32 cellular contexts compared by ENCODE assay signal in the genomic region with DNA sequence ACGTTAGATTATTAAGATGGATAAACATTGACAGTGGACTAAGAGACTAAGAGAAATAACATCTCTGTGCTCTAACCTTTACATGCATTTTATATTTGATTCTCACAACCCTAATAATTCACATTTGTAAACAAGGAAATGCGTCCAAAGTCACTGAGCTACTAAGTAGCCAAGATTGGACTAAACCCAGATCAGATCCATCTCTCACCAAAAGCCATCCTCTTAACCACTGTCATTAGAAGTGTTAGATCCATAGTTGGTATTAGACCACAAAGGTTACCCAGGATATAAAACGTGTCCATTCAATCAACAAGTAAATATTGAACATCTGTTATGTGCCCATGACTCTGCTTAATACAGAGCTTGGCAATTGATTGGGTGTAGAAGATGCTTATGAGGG. TPM values are rescaled to one million over a fixed set of nuclear protein-coding genes. Genes with fewer than 3 reads are reported as not detected.
"Had no signal": no experiment of that assay in that cellular context is flagged by ENCODE, and none has a peak within 500 bp of the region (broad histone marks: within the 10 kb centered on the region; RNA-seq: fewer than 3 reads in every experiment).

No MANE protein-coding gene starts in this region.

- H3K27me3 ChIP-seq: adrenal gland, body of pancreas, breast epithelium, MG63, Peyer's patch, SJSA1 had no signal

- H3K9me3 ChIP-seq: adrenal gland, body of pancreas, breast epithelium, MG63, Peyer's patch, SJSA1, SK-N-SH had no signal

- ATAC-seq: activated CD8-positive, alpha-beta T cell treated with anti-CD3 and anti-CD28 coated beads for 36 hours; body of pancreas; PC-3 had no signal

- DNase-seq: activated CD4-positive, alpha-beta T cell treated with anti-CD3 and anti-CD28 coated beads, Interleukin-2, amount 10 ng/mL, durations not matched to agents 24 days and 14 days; activated CD4-positive, alpha-beta T cell treated with anti-CD3 and anti-CD28 coated beads, Interleukin-2, amount 50 U/mL, for 4 hours; activated CD8-positive, alpha-beta T cell treated with anti-CD3 and anti-CD28 coated beads for 36 hours; activated gamma-delta T cell; activated naive CD4-positive, alpha-beta T cell treated with Interleukin-2 at 50 U/mL for 16 hours; activated naive CD8-positive, alpha-beta T cell treated with anti-CD3 and anti-CD28 coated beads, Interleukin-2, amount 10 ng/mL, durations not matched to agents 7 days and 5 days; activated T-cell treated with anti-CD3 and anti-CD28 coated beads, Interleukin-2, amount 50 U/mL, for 24 hours; adrenal gland; body of pancreas; Karpas-422; KBM-7; MG63; NCI-H1048; NCI-H146; NCI-H187 treated with DMSO at 0.1 percent for 48 hours; NCI-H2081; NCI-H2171 treated with DMSO at 0.1 percent for 48 hours; NCI-H345; NCI-H526 treated with DMSO at 0.1 percent for 48 hours; NK-92 treated with Interleukin-12 subunit alpha and Interleukin-12 subunit beta, amount 100 ng/mL, for 24 hours; PC-3; Peyer's patch; RPMI8226; SHP77 treated with DMSO at 0.1 percent for 48 hours; SK-N-SH had no signal

- H3K36me3 ChIP-seq: adrenal gland, breast epithelium, MG63, Peyer's patch, SJSA1 had no signal

- H3K4me1 ChIP-seq: adrenal gland, body of pancreas, breast epithelium had no signal

- H3K27ac ChIP-seq: adrenal gland, body of pancreas, breast epithelium, SJSA1 had no signal

- H3K4me2 ChIP-seq: SK-N-SH had no signal

- H3K4me3 ChIP-seq: adrenal gland, body of pancreas, breast epithelium, MG63, Peyer's patch, SJSA1 had no signal

- H3K9ac ChIP-seq: SK-N-SH had no signal

RNA-seq across cellular contexts. Expression of gene HSD17B2, which starts 5.2 kb away (rescaled TPM):
- total RNA-seq: activated CD4-positive, alpha-beta T cell treated with anti-CD3 and anti-CD28 coated beads, Interleukin-2, amount 10 ng/mL, durations not matched to agents 24 days and 14 days; activated CD8-positive, alpha-beta memory T cell treated with anti-CD3 and anti-CD28 coated beads for 36 hours; activated CD8-positive, alpha-beta T cell treated with anti-CD3 and anti-CD28 coated beads for 36 hours; activated naive CD8-positive, alpha-beta T cell treated with anti-CD3 and anti-CD28 coated beads, Interleukin-2, amount 10 ng/mL, durations not matched to agents 7 days and 5 days; activated T-helper 2 cell treated with anti-CD3 and anti-CD28 coated beads, Interferon-gamma antibody, Interleukin-2, Interleukin-4, amounts not matched to agents 10 μg/mL and 5 μg/mL and 100 μg/mL, durations not matched to agents 14 hours and 24 hours and 36 hours; adrenal gland; cardiac septum; NCI-H460 had no signal
- polyA plus RNA-seq: SK-N-SH had no signal

RNA-seq across cellular contexts. Expression of gene SDR42E1, which starts 29.0 kb away (rescaled TPM):
- total RNA-seq: astrocyte, NCI-H460, PC-3, SJSA1 had no signal
- polyA plus RNA-seq: SK-N-SH had no signal
